ENCODE assay signal across 17 cellular contexts in genomic region chr9:136234597-136234996, GRCh38. TPM values are rescaled to one million over a fixed set of nuclear protein-coding genes. Genes with fewer than 3 reads are reported as not detected.
"Had no signal": no experiment of that assay in that cellular context is flagged by ENCODE, and none has a peak within 500 bp of the region (broad histone marks: within the 10 kb centered on the region; RNA-seq: fewer than 3 reads in every experiment).

No MANE protein-coding gene starts in this region.

- H3K4me3 Mint-ChIP-seq: activated T-cell treated with anti-CD3 and anti-CD28 coated beads, Interleukin-2, amount 50 U/mL, for 4 hours; natural killer cell; stimulated activated naive CD8-positive, alpha-beta T cell treated with anti-CD3 and anti-CD28 coated beads, Interleukin-15, Interleukin-2, amounts not matched to agents 100 ng/mL and 50 ng/mL, for 24 hours had no signal

- ATAC-seq: mucosa of descending colon, natural killer cell, sciatic nerve, SK-N-SH treated with all-trans-retinoic acid at 6 μM for 48 hours had no signal

- H3K9me3 Mint-ChIP-seq: activated T-cell treated with anti-CD3 and anti-CD28 coated beads, Interleukin-2, amount 50 U/mL, for 4 hours; natural killer cell; stimulated activated naive CD8-positive, alpha-beta T cell treated with anti-CD3 and anti-CD28 coated beads, Interleukin-15, Interleukin-2, amounts not matched to agents 100 ng/mL and 50 ng/mL, for 24 hours had no signal

- H3K9me3 ChIP-seq: esophagus squamous epithelium, mucosa of descending colon, prostate gland, thoracic aorta, uterus had no signal

- DNase-seq: activated CD4-positive, CD25-positive, alpha-beta regulatory T cell treated with anti-CD3 and anti-CD28 coated beads, Interleukin-2, amount 50 U/mL, for 72 hours; activated T-cell treated with anti-CD3 and anti-CD28 coated beads, Interleukin-2, amount 50 U/mL, for 4 hours; esophagus squamous epithelium; foreskin fibroblast; mucosa of descending colon; natural killer cell; occipital lobe; stimulated activated CD4-positive, alpha-beta T cell treated with anti-CD3 and anti-CD28 coated beads, Interleukin-2, amount 100 ng/mL, for 24 hours; uterus had no signal

- H3K36me3 Mint-ChIP-seq: natural killer cell had no signal

- H3K4me3 ChIP-seq: esophagus squamous epithelium, mucosa of descending colon, prostate gland, thoracic aorta, uterus had no signal

- H3K27me3 ChIP-seq: esophagus squamous epithelium, uterus had no signal

- H3K27ac ChIP-seq: esophagus squamous epithelium, prostate gland, thoracic aorta, uterus had no signal

- H3K27me3 Mint-ChIP-seq: stimulated activated naive CD8-positive, alpha-beta T cell treated with anti-CD3 and anti-CD28 coated beads, Interleukin-15, Interleukin-2, amounts not matched to agents 100 ng/mL and 50 ng/mL, for 24 hours had no signal

- H3K36me3 ChIP-seq: prostate gland, thoracic aorta, uterus had no signal

- H3K4me1 ChIP-seq: prostate gland, uterus had no signal

- H3K27ac Mint-ChIP-seq: natural killer cell; stimulated activated naive CD8-positive, alpha-beta T cell treated with anti-CD3 and anti-CD28 coated beads, Interleukin-15, Interleukin-2, amounts not matched to agents 100 ng/mL and 50 ng/mL, for 24 hours had no signal

RNA-seq across cellular contexts. Expression of gene LHX3, which starts 29.7 kb away (rescaled TPM):
- total RNA-seq: cardiac septum; esophagus squamous epithelium; lung microvascular endothelial cell; mucosa of descending colon; occipital lobe; sciatic nerve; T-helper 2 cell treated with Interferon-gamma antibody and Interleukin-4, amounts not matched to agents 100 ng/mL and 5 ng/mL, for 36 hours; thoracic aorta; uterus had no signal
